In the genomic region with DNA sequence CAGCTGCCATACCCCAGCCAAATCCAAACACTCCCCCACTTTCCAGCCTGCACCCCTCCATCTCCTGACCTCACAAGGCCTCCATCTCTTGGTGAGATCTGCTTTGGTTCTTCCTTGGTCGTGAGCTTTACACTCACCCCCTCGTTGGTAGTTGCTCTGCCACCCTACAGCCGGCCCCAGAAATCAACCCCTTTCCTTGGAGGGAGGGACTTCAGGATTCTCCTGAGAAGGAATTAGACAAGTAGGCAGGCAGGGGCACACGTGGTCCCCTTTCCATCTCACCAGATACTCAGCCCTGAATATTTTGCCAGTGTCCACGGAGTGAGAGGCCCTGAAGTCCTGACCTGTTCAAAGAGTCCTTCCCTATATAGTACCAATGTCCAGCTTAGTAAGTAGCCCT, we compare ENCODE assay signal across 32 cellular contexts.
"Had no signal": no experiment of that assay in that cellular context is flagged by ENCODE, and none has a peak within 500 bp of the region (broad histone marks: within the 10 kb centered on the region; RNA-seq: fewer than 3 reads in every experiment).

No MANE protein-coding gene starts in this region.

- H3K36me3 Mint-ChIP-seq: activated CD8-positive, alpha-beta memory T cell treated with anti-CD3 and anti-CD28 coated beads, Interleukin-2, amount 10 ng/mL, durations not matched to agents 7 days and 5 days; activated naive CD4-positive, alpha-beta T cell treated with anti-CD3 and anti-CD28 coated beads, Interleukin-2, amount 50 U/mL, for 72 hours; activated naive CD8-positive, alpha-beta T cell treated with anti-CD3 and anti-CD28 coated beads for 36 hours had no signal

- H3K36me3 ChIP-seq: adrenal gland, brain microvascular endothelial cell, breast epithelium had no signal

- H3K4me3 ChIP-seq: adrenal gland, body of pancreas, breast epithelium had no signal

- ATAC-seq: activated CD8-positive, alpha-beta memory T cell treated with anti-CD3 and anti-CD28 coated beads, Interleukin-2, amount 10 ng/mL, durations not matched to agents 7 days and 5 days; activated naive CD4-positive, alpha-beta T cell treated with anti-CD3 and anti-CD28 coated beads, Interleukin-2, amount 50 U/mL, for 72 hours; activated T-cell treated with anti-CD3 and anti-CD28 coated beads, Interleukin-2, amount 50 U/mL, for 4 hours; activated T-cell treated with anti-CD3 and anti-CD28 coated beads, Interleukin-2, amount 50 U/mL, for 72 hours; activated T-helper 17 cell treated with anti-CD3 and anti-CD28 coated beads, Interleukin-2, amount 50 U/mL, for 72 hours; body of pancreas had no signal

- H3K27me3 ChIP-seq: adrenal gland, body of pancreas, brain microvascular endothelial cell, breast epithelium had no signal

- H3K9me3 Mint-ChIP-seq: activated B cell treated with CpG ODN at 0.5 μM for 24 hours; activated CD4-positive, alpha-beta memory T cell treated with anti-CD3 and anti-CD28 coated beads, Interleukin-2, amount 10 ng/mL, durations not matched to agents 7 days and 5 days; activated CD4-positive, alpha-beta T cell treated with anti-CD3 and anti-CD28 coated beads, Interleukin-2, amount 10 ng/mL, durations not matched to agents 7 days and 5 days; activated naive CD4-positive, alpha-beta T cell treated with anti-CD3 and anti-CD28 coated beads for 36 hours; activated naive CD4-positive, alpha-beta T cell treated with anti-CD3 and anti-CD28 coated beads, Interleukin-2, amount 50 U/mL, for 72 hours; activated naive CD8-positive, alpha-beta T cell treated with anti-CD3 and anti-CD28 coated beads for 36 hours; activated T-cell treated with anti-CD3 and anti-CD28 coated beads, Interleukin-2, amount 50 U/mL, for 4 hours; activated T-cell treated with anti-CD3 and anti-CD28 coated beads, Interleukin-2, amount 50 U/mL, for 72 hours; activated T-helper 1 cell treated with anti-CD3 and anti-CD28 coated beads, Interleukin-12 subunit alpha, Interleukin-12 subunit beta, Interleukin-2, Interleukin-4 antibody, amounts not matched to agents 30 ng/mL and 10 ng/mL and 1 ng/mL, durations not matched to agents 14 hours and 24 hours and 36 hours; activated T-helper 17 cell treated with anti-CD3 and anti-CD28 coated beads, Interleukin-2, amount 50 U/mL, for 72 hours; T-cell; T-helper 2 cell treated with Interferon-gamma antibody and Interleukin-4, amounts not matched to agents 5 μg/mL and 100 μg/mL, for 36 hours had no signal

- H3K4me3 Mint-ChIP-seq: activated B cell treated with CpG ODN at 0.5 μM for 24 hours; activated CD4-positive, alpha-beta memory T cell treated with anti-CD3 and anti-CD28 coated beads, Interleukin-2, amount 10 ng/mL, durations not matched to agents 7 days and 5 days; activated CD4-positive, alpha-beta T cell treated with anti-CD3 and anti-CD28 coated beads, Interleukin-2, amount 10 ng/mL, durations not matched to agents 7 days and 5 days; activated CD8-positive, alpha-beta memory T cell treated with anti-CD3 and anti-CD28 coated beads, Interleukin-2, amount 10 ng/mL, durations not matched to agents 7 days and 5 days; activated CD8-positive, alpha-beta T cell treated with anti-CD3 and anti-CD28 coated beads, Interleukin-2, amount 10 ng/mL, durations not matched to agents 7 days and 5 days; activated naive CD4-positive, alpha-beta T cell treated with anti-CD3 and anti-CD28 coated beads for 36 hours; activated naive CD8-positive, alpha-beta T cell treated with anti-CD3 and anti-CD28 coated beads for 36 hours; activated T-cell treated with anti-CD3 and anti-CD28 coated beads, Interleukin-2, amount 50 U/mL, for 4 hours; activated T-cell treated with anti-CD3 and anti-CD28 coated beads, Interleukin-2, amount 50 U/mL, for 72 hours; activated T-helper 1 cell treated with anti-CD3 and anti-CD28 coated beads, Interleukin-12 subunit alpha, Interleukin-12 subunit beta, Interleukin-2, Interleukin-4 antibody, amounts not matched to agents 30 ng/mL and 10 ng/mL and 1 ng/mL, durations not matched to agents 14 hours and 24 hours and 36 hours; activated T-helper 17 cell treated with anti-CD3 and anti-CD28 coated beads, Interleukin-2, amount 50 U/mL, for 72 hours; T-cell; T-helper 2 cell treated with Interferon-gamma antibody and Interleukin-4, amounts not matched to agents 5 μg/mL and 100 μg/mL, for 36 hours had no signal

- H3K27ac ChIP-seq: adrenal gland, body of pancreas, brain microvascular endothelial cell, breast epithelium, VCaP had no signal

- DNase-seq: activated B cell treated with CpG ODN at 0.5 μM for 24 hours; activated CD4-positive, alpha-beta T cell treated with anti-CD3 and anti-CD28 coated beads for 4 hours; activated CD4-positive, CD25-positive, alpha-beta regulatory T cell treated with anti-CD3 and anti-CD28 coated beads, Interleukin-2, amount 50 U/mL, for 72 hours; activated CD8-positive, alpha-beta memory T cell treated with anti-CD3 and anti-CD28 coated beads for 24 hours; activated CD8-positive, alpha-beta memory T cell treated with anti-CD3 and anti-CD28 coated beads, Interleukin-2, amount 10 ng/mL, durations not matched to agents 7 days and 5 days; activated effector memory CD4-positive, alpha-beta T cell treated with anti-CD3 and anti-CD28 coated beads, Interleukin-2, amount 50 U/mL, for 16 hours; activated gamma-delta T cell treated with Interleukin-2 at 50 U/mL for 16 hours; activated naive CD4-positive, alpha-beta T cell; activated naive CD4-positive, alpha-beta T cell treated with anti-CD3 and anti-CD28 coated beads, Interleukin-2, amount 50 U/mL, for 16 hours; activated naive CD8-positive, alpha-beta T cell treated with anti-CD3 and anti-CD28 coated beads for 36 hours; activated T-cell treated with anti-CD3 and anti-CD28 coated beads for 4 hours; activated T-cell treated with anti-CD3 and anti-CD28 coated beads, Interleukin-2, amount 50 U/mL, for 1 hour; activated T-cell treated with anti-CD3 and anti-CD28 coated beads, Interleukin-2, amount 50 U/mL, for 4 hours; activated T-cell treated with anti-CD3 and anti-CD28 coated beads, Interleukin-2, amount 50 U/mL, for 72 hours; amniotic stem cell; aorta; body of pancreas; central memory CD4-positive, alpha-beta T cell; T-helper 9 cell had no signal

- H3K4me1 Mint-ChIP-seq: activated CD4-positive, alpha-beta memory T cell treated with anti-CD3 and anti-CD28 coated beads, Interleukin-2, amount 10 ng/mL, durations not matched to agents 7 days and 5 days; activated CD8-positive, alpha-beta memory T cell treated with anti-CD3 and anti-CD28 coated beads, Interleukin-2, amount 10 ng/mL, durations not matched to agents 7 days and 5 days; activated naive CD8-positive, alpha-beta T cell treated with anti-CD3 and anti-CD28 coated beads for 36 hours had no signal

- H3K27ac Mint-ChIP-seq: activated B cell treated with CpG ODN at 0.5 μM for 24 hours; activated CD4-positive, alpha-beta memory T cell treated with anti-CD3 and anti-CD28 coated beads, Interleukin-2, amount 10 ng/mL, durations not matched to agents 7 days and 5 days; activated CD8-positive, alpha-beta memory T cell treated with anti-CD3 and anti-CD28 coated beads, Interleukin-2, amount 10 ng/mL, durations not matched to agents 7 days and 5 days; activated CD8-positive, alpha-beta T cell treated with anti-CD3 and anti-CD28 coated beads, Interleukin-2, amount 10 ng/mL, durations not matched to agents 7 days and 5 days; activated naive CD4-positive, alpha-beta T cell treated with anti-CD3 and anti-CD28 coated beads for 36 hours; activated naive CD4-positive, alpha-beta T cell treated with anti-CD3 and anti-CD28 coated beads, Interleukin-2, amount 50 U/mL, for 72 hours; activated naive CD8-positive, alpha-beta T cell treated with anti-CD3 and anti-CD28 coated beads for 36 hours; T-cell; T-helper 2 cell treated with Interferon-gamma antibody and Interleukin-4, amounts not matched to agents 5 μg/mL and 100 μg/mL, for 36 hours had no signal

- H3K9me3 ChIP-seq: adrenal gland, body of pancreas, breast epithelium had no signal

- H3K27me3 Mint-ChIP-seq: activated CD4-positive, alpha-beta memory T cell treated with anti-CD3 and anti-CD28 coated beads, Interleukin-2, amount 10 ng/mL, durations not matched to agents 7 days and 5 days; activated CD4-positive, alpha-beta T cell treated with anti-CD3 and anti-CD28 coated beads, Interleukin-2, amount 10 ng/mL, durations not matched to agents 7 days and 5 days; activated CD8-positive, alpha-beta memory T cell treated with anti-CD3 and anti-CD28 coated beads, Interleukin-2, amount 10 ng/mL, durations not matched to agents 7 days and 5 days; activated naive CD8-positive, alpha-beta T cell treated with anti-CD3 and anti-CD28 coated beads for 36 hours; activated T-helper 17 cell treated with anti-CD3 and anti-CD28 coated beads, Interleukin-2, amount 50 U/mL, for 72 hours; T-cell had no signal

- H3K4me1 ChIP-seq: adrenal gland, body of pancreas, breast epithelium had no signal
